In genomic region chr2:8625399-8626283, GRCh38 we compare ENCODE assay signal across 1 cellular context.
TF ChIP-seq lines count a peak whose summit lies in the region.

No MANE protein-coding gene starts in this region.

TF ChIP-seq in HepG2, 621 proteins besides CTCF, POLR2A, EP300 and RAD21 (continued from another document):
- TF ChIP-seq HMGXB3 (CRISPR knock-in tag; IDR thresholded peaks at IDR 0.05; ENCODE audit: borderline replicate concordance) (peak; percentile 79), ZNF572 (CRISPR knock-in tag; IDR thresholded peaks at IDR 0.05) (peak; percentile 63; the same call in 1 of the 2 replicates), ISL2 (CRISPR knock-in tag; IDR thresholded peaks at IDR 0.05) (peak; percentile 91), SMARCE1 (IDR thresholded peaks at IDR 0.05; ENCODE audit: borderline replicate concordance) (no peak)
